ENCODE assay signal across 8 cellular contexts in the genomic region with DNA sequence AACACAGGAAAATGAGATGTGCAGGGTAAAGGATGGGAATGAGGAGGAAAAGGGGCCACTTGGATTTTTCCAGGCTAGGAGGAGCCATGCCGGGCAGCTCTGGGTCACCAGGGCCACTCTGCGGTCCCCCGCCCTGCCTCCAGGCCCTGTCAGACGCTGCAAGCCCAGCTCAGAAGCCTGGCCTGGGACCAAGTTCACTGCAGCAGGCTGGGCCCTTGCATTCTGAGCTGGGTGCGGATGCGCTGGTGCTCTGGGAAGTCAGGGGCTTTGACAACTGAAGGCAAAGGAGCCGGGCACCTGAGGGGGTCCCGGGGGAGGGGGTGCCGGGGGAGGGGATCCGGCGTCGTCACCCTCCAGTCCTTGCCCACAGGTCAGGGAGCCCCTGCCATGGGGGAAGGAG.
"Had no signal": no experiment of that assay in that cellular context is flagged by ENCODE, and none has a peak within 500 bp of the region (broad histone marks: within the 10 kb centered on the region; RNA-seq: fewer than 3 reads in every experiment).

No MANE protein-coding gene starts in this region.

- H3K27ac ChIP-seq: GM23248, HL-60 had no signal

- H3K36me3 ChIP-seq: HAP-1 had no signal

- H3K4me3 ChIP-seq: GM23248, HAP-1 had no signal

- ATAC-seq: HCT116, HepG2 had no signal

- DNase-seq: GM23248, GOT3, H7, HFFc6 had no signal

- H3K9me3 ChIP-seq: HAP-1 had no signal

- H3K4me1 ChIP-seq: HAP-1 had no signal

- FAIRE-seq: HepG2 had no signal
